Comparison of ENCODE assay signal across 25 cellular contexts in genomic region chr11:57251037-57251436, GRCh38. TPM values are rescaled to one million over a fixed set of nuclear protein-coding genes. Genes with fewer than 3 reads are reported as not detected.
"Had no signal": no experiment of that assay in that cellular context is flagged by ENCODE, and none has a peak within 500 bp of the region (broad histone marks: within the 10 kb centered on the region; RNA-seq: fewer than 3 reads in every experiment).

No MANE protein-coding gene starts in this region.

- H3K9me3 Mint-ChIP-seq: activated naive CD8-positive, alpha-beta T cell treated with anti-CD3 and anti-CD28 coated beads, Interleukin-2, amount 10 ng/mL, durations not matched to agents 7 days and 5 days had no signal

- H3K27ac Mint-ChIP-seq: activated CD8-positive, alpha-beta T cell treated with anti-CD3 and anti-CD28 coated beads, Interleukin-2, amount 10 ng/mL, durations not matched to agents 7 days and 5 days; activated naive CD8-positive, alpha-beta T cell treated with anti-CD3 and anti-CD28 coated beads, Interleukin-2, amount 10 ng/mL, durations not matched to agents 7 days and 5 days; T-helper 17 cell had no signal

- H3K36me3 Mint-ChIP-seq: activated naive CD8-positive, alpha-beta T cell treated with anti-CD3 and anti-CD28 coated beads, Interleukin-2, amount 10 ng/mL, durations not matched to agents 7 days and 5 days; WTC11 had no signal

- H3K4me3 Mint-ChIP-seq: activated CD8-positive, alpha-beta T cell treated with anti-CD3 and anti-CD28 coated beads, Interleukin-2, amount 10 ng/mL, durations not matched to agents 7 days and 5 days; activated naive CD8-positive, alpha-beta T cell treated with anti-CD3 and anti-CD28 coated beads, Interleukin-2, amount 10 ng/mL, durations not matched to agents 7 days and 5 days; T-helper 17 cell; WTC11 had no signal

- H3K4me1 Mint-ChIP-seq: activated naive CD8-positive, alpha-beta T cell treated with anti-CD3 and anti-CD28 coated beads, Interleukin-2, amount 10 ng/mL, durations not matched to agents 7 days and 5 days; T-helper 17 cell had no signal

- DNase-seq: activated CD4-positive, alpha-beta T cell treated with anti-CD3 and anti-CD28 coated beads for 48 hours; activated CD4-positive, alpha-beta T cell treated with anti-CD3 and anti-CD28 coated beads, Interleukin-2, amount 50 U/mL, for 4 hours; activated CD4-positive, CD25-positive, alpha-beta regulatory T cell treated with anti-CD3 and anti-CD28 coated beads, Interleukin-2, amount 50 U/mL, for 72 hours; activated CD8-positive, alpha-beta memory T cell treated with anti-CD3 and anti-CD28 coated beads, Interleukin-2, amount 50 U/mL, for 48 hours; activated CD8-positive, alpha-beta T cell treated with anti-CD3 and anti-CD28 coated beads, Interleukin-2, amount 10 ng/mL, durations not matched to agents 7 days and 5 days; activated naive CD4-positive, alpha-beta T cell treated with anti-CD3 and anti-CD28 coated beads, Interleukin-2, amount 50 U/mL, for 16 hours; activated naive CD8-positive, alpha-beta T cell treated with anti-CD3 and anti-CD28 coated beads, Interleukin-2, amount 10 ng/mL, durations not matched to agents 7 days and 5 days; activated T-cell treated with anti-CD3 and anti-CD28 coated beads, Interleukin-2, amount 50 U/mL, for 1 hour; aorta; caudate nucleus; Kasumi-1; NCI-H1048; NCI-H1417 treated with DMSO at 0.1 percent for 48 hours; NCI-H1694; NCI-H2029; NCI-H2107; NCI-H345; NCI-H510A; NCI-H526 treated with DMSO at 0.1 percent for 48 hours; SHP77 treated with DMSO at 0.1 percent for 48 hours; T-helper 17 cell; T-helper 9 cell had no signal

- H3K27ac ChIP-seq: breast epithelium had no signal

- H3K27me3 ChIP-seq: breast epithelium had no signal

- H3K4me3 ChIP-seq: breast epithelium had no signal

- H3K36me3 ChIP-seq: breast epithelium had no signal

- ATAC-seq: activated CD8-positive, alpha-beta T cell treated with anti-CD3 and anti-CD28 coated beads, Interleukin-2, amount 10 ng/mL, durations not matched to agents 7 days and 5 days; T-helper 17 cell; WTC11 had no signal

- FAIRE-seq: RCC 7860 had no signal

- H3K9me3 ChIP-seq: breast epithelium had no signal

RNA-seq across cellular contexts. Expression of gene APLNR, which starts 14.0 kb away (rescaled TPM):
- total RNA-seq: activated CD8-positive, alpha-beta T cell treated with anti-CD3 and anti-CD28 coated beads, Interleukin-2, amount 10 ng/mL, durations not matched to agents 7 days and 5 days; activated naive CD8-positive, alpha-beta T cell treated with anti-CD3 and anti-CD28 coated beads, Interleukin-2, amount 10 ng/mL, durations not matched to agents 7 days and 5 days; T-helper 17 cell had no signal
